ENCODE assay signal across 33 cellular contexts in the genomic region with DNA sequence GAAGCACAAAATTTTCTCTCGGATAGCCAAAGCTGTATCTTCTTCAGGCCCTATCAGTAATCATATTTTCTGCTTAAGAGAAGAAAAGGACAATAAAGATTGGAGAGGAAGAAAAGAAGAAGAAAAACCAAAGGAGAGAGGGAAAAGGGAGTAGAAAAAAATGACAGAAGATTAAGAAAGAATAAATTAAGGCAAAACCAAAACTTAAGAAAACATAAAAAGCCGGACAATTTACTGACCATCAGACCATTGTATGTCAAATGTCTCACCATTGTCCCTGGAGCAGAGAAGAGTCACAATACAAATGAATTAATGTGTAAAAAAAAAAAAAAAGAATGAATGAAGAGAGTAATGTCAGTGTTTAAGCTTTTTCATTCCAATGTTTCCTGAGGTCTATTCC.
"Had no signal": no experiment of that assay in that cellular context is flagged by ENCODE, and none has a peak within 500 bp of the region (broad histone marks: within the 10 kb centered on the region; RNA-seq: fewer than 3 reads in every experiment).

No MANE protein-coding gene starts in this region.

- H3K27me3 ChIP-seq: adrenal gland, ascending aorta, body of pancreas, brain microvascular endothelial cell, breast epithelium, cardiac muscle cell had no signal

- FAIRE-seq: astrocyte, bronchial epithelial cell had no signal

- H3K4me3 ChIP-seq: adrenal gland, ascending aorta, body of pancreas, breast epithelium, cardiac muscle cell had no signal

- H3K9me3 ChIP-seq: adrenal gland, ascending aorta, body of pancreas had no signal

- H3K36me3 ChIP-seq: adrenal gland, ascending aorta, brain microvascular endothelial cell, breast epithelium, cardiac muscle cell had no signal

- H3K27ac ChIP-seq: adrenal gland, ascending aorta, body of pancreas, brain microvascular endothelial cell, breast epithelium, cardiac muscle cell had no signal

- H3K4me1 ChIP-seq: adrenal gland, ascending aorta, body of pancreas, breast epithelium had no signal

- ATAC-seq: activated naive CD4-positive, alpha-beta T cell treated with anti-CD3 and anti-CD28 coated beads, Interleukin-2, amount 50 U/mL, for 72 hours; activated naive CD8-positive, alpha-beta T cell treated with anti-CD3 and anti-CD28 coated beads, Interleukin-2, amount 50 U/mL, for 24 hours; activated T-cell treated with anti-CD3 and anti-CD28 coated beads, Interleukin-2, amount 50 U/mL, for 4 hours; activated T-cell treated with anti-CD3 and anti-CD28 coated beads, Interleukin-2, amount 50 U/mL, for 72 hours; activated T-helper 17 cell treated with anti-CD3 and anti-CD28 coated beads, Interleukin-2, amount 50 U/mL, for 72 hours; body of pancreas had no signal

- DNase-seq: activated effector memory CD4-positive, alpha-beta T cell treated with anti-CD3 and anti-CD28 coated beads, Interleukin-2, amount 50 U/mL, for 16 hours; activated effector memory CD4-positive, alpha-beta T cell treated with Interleukin-2 at 50 U/mL for 16 hours; activated gamma-delta T cell; activated gamma-delta T cell treated with Interleukin-2 at 50 U/mL for 16 hours; activated naive CD4-positive, alpha-beta T cell; activated naive CD4-positive, alpha-beta T cell treated with anti-CD3 and anti-CD28 coated beads for 36 hours; activated naive CD4-positive, alpha-beta T cell treated with anti-CD3 and anti-CD28 coated beads, Interleukin-2, amount 10 ng/mL, durations not matched to agents 7 days and 5 days; activated naive CD4-positive, alpha-beta T cell treated with anti-CD3 and anti-CD28 coated beads, Interleukin-2, amount 50 U/mL, for 16 hours; activated naive CD4-positive, alpha-beta T cell treated with Interleukin-2 at 50 U/mL for 16 hours; activated naive CD8-positive, alpha-beta T cell treated with anti-CD3 and anti-CD28 coated beads for 36 hours; activated naive CD8-positive, alpha-beta T cell treated with anti-CD3 and anti-CD28 coated beads, Interleukin-2, amount 10 ng/mL, durations not matched to agents 7 days and 5 days; activated naive CD8-positive, alpha-beta T cell treated with anti-CD3 and anti-CD28 coated beads, Interleukin-2, amount 50 U/mL, for 24 hours; activated T-cell treated with anti-CD3 and anti-CD28 coated beads, Interleukin-2, amount 50 U/mL, for 24 hours; activated T-cell treated with anti-CD3 and anti-CD28 coated beads, Interleukin-2, amount 50 U/mL, for 4 hours; activated T-cell treated with anti-CD3 and anti-CD28 coated beads, Interleukin-2, amount 50 U/mL, for 48 hours; activated T-cell treated with anti-CD3 and anti-CD28 coated beads, Interleukin-2, amount 50 U/mL, for 72 hours; adrenal gland; amniotic stem cell; amygdala; anterior cingulate cortex; aorta; body of pancreas; brain microvascular endothelial cell; caudate nucleus; central memory CD4-positive, alpha-beta T cell; cerebellar nuclear complex had no signal
